18 cellular contexts compared by ENCODE assay signal in genomic region chr1:217527151-217527550, GRCh38.
"Had no signal": no experiment of that assay in that cellular context is flagged by ENCODE, and none has a peak within 500 bp of the region (broad histone marks: within the 10 kb centered on the region; RNA-seq: fewer than 3 reads in every experiment).

No MANE protein-coding gene starts in this region.

- H3K36me3 ChIP-seq: brain microvascular endothelial cell had no signal

- H3K27me3 ChIP-seq: brain microvascular endothelial cell had no signal

- H3K27ac ChIP-seq: brain microvascular endothelial cell had no signal

- ATAC-seq: activated CD4-positive, CD25-positive, alpha-beta regulatory T cell treated with anti-CD3 and anti-CD28 coated beads, Interleukin-2, amount 50 U/mL, for 24 hours; activated CD8-positive, alpha-beta T cell treated with anti-CD3 and anti-CD28 coated beads for 36 hours; activated T-cell treated with anti-CD3 and anti-CD28 coated beads, Interleukin-2, amount 50 U/mL, for 72 hours; Panc1 had no signal

- DNase-seq: activated CD4-positive, alpha-beta T cell treated with anti-CD3 and anti-CD28 coated beads for 4 hours; activated CD8-positive, alpha-beta memory T cell treated with anti-CD3 and anti-CD28 coated beads, Interleukin-2, amount 50 U/mL, for 4 hours; activated CD8-positive, alpha-beta T cell treated with anti-CD3 and anti-CD28 coated beads for 36 hours; activated gamma-delta T cell treated with Interleukin-2 at 50 U/mL for 16 hours; activated naive CD4-positive, alpha-beta T cell treated with anti-CD3 and anti-CD28 coated beads, Interleukin-2, amount 10 ng/mL, durations not matched to agents 7 days and 5 days; activated naive CD8-positive, alpha-beta T cell treated with anti-CD3 and anti-CD28 coated beads for 36 hours; activated T-cell treated with anti-CD3 and anti-CD28 coated beads, Interleukin-2, amount 50 U/mL, for 72 hours; caudate nucleus; NCI-H1105 treated with DMSO at 0.1 percent for 48 hours; NCI-H146; NCI-H187 treated with DMSO at 0.1 percent for 48 hours; NCI-H226; NCI-H526 treated with DMSO at 0.1 percent for 48 hours; NCI-H82; RPMI8226 had no signal
